8 cellular contexts compared by ENCODE assay signal in the genomic region with DNA sequence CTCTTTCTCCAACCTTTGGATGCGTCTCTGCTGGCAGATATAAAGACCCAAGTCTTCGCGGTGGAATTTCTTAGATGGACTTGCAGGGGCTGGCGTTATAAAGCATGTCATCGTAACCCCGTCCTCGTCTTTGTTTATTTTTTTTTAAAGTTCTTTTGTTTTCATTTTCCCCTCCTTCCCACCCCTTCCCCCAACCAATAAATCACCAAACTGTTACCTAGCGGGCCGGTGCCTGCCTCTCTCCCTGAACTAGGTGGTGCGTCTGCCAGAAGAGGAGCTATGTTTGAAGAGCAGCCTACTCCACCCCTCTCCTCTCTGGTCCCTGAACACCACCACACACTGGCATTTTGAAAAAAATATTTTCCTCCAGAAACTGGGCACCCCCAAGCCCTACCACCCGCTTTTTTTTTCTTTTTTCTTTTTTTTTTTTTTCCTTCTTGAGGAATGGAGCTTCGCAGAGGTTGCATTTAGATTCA. TPM values are rescaled to one million over a fixed set of nuclear protein-coding genes. Genes with fewer than 3 reads are reported as not detected.
A peak's percentile ranks its signal among the peaks of the same experiment; 100 is the strongest.
DNase-seq lines count a peak whose midpoint lies in the region; ATAC-seq, FAIRE-seq and TF ChIP-seq lines count a peak whose summit lies in the region.
"Had no signal": no experiment of that assay in that cellular context is flagged by ENCODE, and none has a peak within 500 bp of the region (broad histone marks: within the 10 kb centered on the region; RNA-seq: fewer than 3 reads in every experiment).

A gene (plus strand): TSS at position 434 of the 476 bp plus-strand sequence. CDS start 228 bp downstream, outside the sequence.

- no peak within 1 kb of the TSS for H3K9ac ChIP-seq in HUES6 (ENCODE audit: low read length)

- no peak for DNase-seq in activated CD8-positive, alpha-beta T cell treated with anti-CD3 and anti-CD28 coated beads for 36 hours
- DNase-seq in spleen (no peak), urothelium cell line (ENCODE audit: low spot score) (no peak), Ammon's horn (ENCODE audit: low spot score) (no peak)

- H3K9me3 ChIP-seq in HUES6 (ENCODE audit: control insufficient read depth, insufficient read depth, low read depth, low read length) (no peaks in the 10 kb centered on the region), spleen (no peaks in the 10 kb centered on the region), gastroesophageal sphincter (no peaks in the 10 kb centered on the region)

- no peak for TF ChIP-seq POLR2A in spleen (IDR thresholded peaks at IDR 0.05)
- no peak for TF ChIP-seq POLR2A in gastroesophageal sphincter (IDR thresholded peaks at IDR 0.05)

- no peak within 1 kb of the TSS for H3K27ac Mint-ChIP-seq in activated CD8-positive, alpha-beta T cell treated with anti-CD3 and anti-CD28 coated beads for 36 hours
- H3K27ac Mint-ChIP-seq: activated naive CD4-positive, alpha-beta T cell treated with anti-CD3 and anti-CD28 coated beads, Interleukin-2, amount 50 U/mL, for 24 hours had no signal

- no peak for ATAC-seq in activated CD8-positive, alpha-beta T cell treated with anti-CD3 and anti-CD28 coated beads for 36 hours
- no peak for ATAC-seq in gastroesophageal sphincter

- CTCF ChIA-PET in activated CD8-positive, alpha-beta T cell treated with anti-CD3 and anti-CD28 coated beads for 36 hours (lab: Charles Lee), result no interaction called here

- no peaks in the 10 kb centered on the region for H3K36me3 Mint-ChIP-seq in activated CD8-positive, alpha-beta T cell treated with anti-CD3 and anti-CD28 coated beads for 36 hours (ENCODE audit: low read depth)
- H3K36me3 Mint-ChIP-seq: activated naive CD4-positive, alpha-beta T cell treated with anti-CD3 and anti-CD28 coated beads, Interleukin-2, amount 50 U/mL, for 24 hours had no signal

- intact Hi-C loops in activated CD8-positive, alpha-beta T cell treated with anti-CD3 and anti-CD28 coated beads for 36 hours (cut with micrococcal nuclease), result no loop called here
- intact Hi-C loops in spleen (cut with DNase I; ENCODE audit: low total_unique reads), result loop anchor here (10.0 kb wide), 1 partner anchor 592 kb away; no protein-coding TSS in a partner anchor

- FAIRE-seq in urothelium cell line (lab: Jason Lieb, UNC), result no peak

- TF ChIP-seq EP300 in gastroesophageal sphincter (IDR thresholded peaks at IDR 0.05), result no peak

- H3K4me1 ChIP-seq in HUES6 (ENCODE audit: control insufficient read depth, insufficient read depth, low read length) (peaks cover 10% of the 10 kb centered on the region), spleen (peaks cover 0 to 43% (median 19%) of the 10 kb centered on the region in 6 donors), gastroesophageal sphincter (peaks cover 0 to 47% (median 11%) of the 10 kb centered on the region in 3 donors)

- peaks cover 65% of the 10 kb centered on the region for H3K27me3 Mint-ChIP-seq in activated CD8-positive, alpha-beta T cell treated with anti-CD3 and anti-CD28 coated beads for 36 hours

- peak within 1 kb of the TSS; percentile 53 for H3K4me3 ChIP-seq in HUES6 (ENCODE audit: low read depth, low read length)
- H3K4me3 ChIP-seq in iPS-11a (ENCODE audit: low read depth, low read length), result peak within 1 kb of the TSS; percentile 25
- peak within 1 kb of the TSS in 7 of 8 donors; percentile 22 to 63 (median 29) for H3K4me3 ChIP-seq in spleen
- H3K4me3 ChIP-seq in gastroesophageal sphincter, result peak within 1 kb of the TSS in 1 of 2 donors; percentile 50

- H3K36me3 ChIP-seq in HUES6 (ENCODE audit: control insufficient read depth, insufficient read depth, low read length), result no peaks in the 10 kb centered on the region
- no peaks in the 10 kb centered on the region for H3K36me3 ChIP-seq in spleen
- no peaks in the 10 kb centered on the region for H3K36me3 ChIP-seq in gastroesophageal sphincter

- 2 to 4% (median 4%) methylated on average over 12 of the region's 12 CpGs for WGBS in spleen, 5 donors
- 0 to 1% methylated on average over 9 to 12 of the region's 12 CpGs for WGBS in gastroesophageal sphincter (ENCODE audit: low coverage in 1 of 2), 2 donors

- H3K27me3 ChIP-seq in HUES6 (ENCODE audit: control insufficient read depth, insufficient read depth, low read length) (peaks cover 85% of the 10 kb centered on the region), spleen (replicated peaks in 1 of 7) (peaks cover 0 to 97% (median 50%) of the 10 kb centered on the region in 7 donors), gastroesophageal sphincter (peaks cover 66% of the 10 kb centered on the region)

- POLR2A ChIA-PET in activated CD8-positive, alpha-beta T cell treated with anti-CD3 and anti-CD28 coated beads for 36 hours (lab: Charles Lee), result no interaction called here

- no peak within 1 kb of the TSS for H3K27ac ChIP-seq in HUES6 (ENCODE audit: low read depth, low read length)
- peak within 1 kb of the TSS in 3 of 8 donors; percentile 7 to 72 (median 66) for H3K27ac ChIP-seq in spleen
- H3K27ac ChIP-seq in gastroesophageal sphincter, result no peak within 1 kb of the TSS

- H3K4me1 Mint-ChIP-seq in activated CD8-positive, alpha-beta T cell treated with anti-CD3 and anti-CD28 coated beads for 36 hours (ENCODE audit: low read depth), result peaks cover 15% of the 10 kb centered on the region

- no peak for TF ChIP-seq CTCF in activated CD8-positive, alpha-beta T cell treated with anti-CD3 and anti-CD28 coated beads for 36 hours (IDR thresholded peaks at IDR 0.05)
- TF ChIP-seq CTCF in spleen (IDR thresholded peaks at IDR 0.05 in 8 of 11, conservative IDR thresholded peaks at IDR 0.05 in 3 of 11) (no peak), gastroesophageal sphincter (IDR thresholded peaks at IDR 0.05) (no peak)

- H3K4me3 Mint-ChIP-seq in activated CD8-positive, alpha-beta T cell treated with anti-CD3 and anti-CD28 coated beads for 36 hours, result peak within 1 kb of the TSS; percentile 38
- H3K4me3 Mint-ChIP-seq: activated naive CD4-positive, alpha-beta T cell treated with anti-CD3 and anti-CD28 coated beads, Interleukin-2, amount 50 U/mL, for 24 hours had no signal

- H3K9me3 Mint-ChIP-seq in activated CD8-positive, alpha-beta T cell treated with anti-CD3 and anti-CD28 coated beads for 36 hours, result no peaks in the 10 kb centered on the region
- H3K9me3 Mint-ChIP-seq: activated naive CD4-positive, alpha-beta T cell treated with anti-CD3 and anti-CD28 coated beads, Interleukin-2, amount 50 U/mL, for 24 hours had no signal

RNA-seq across cellular contexts. Expression of the gene that starts here (rescaled TPM):
- not detected for total RNA-seq in activated CD8-positive, alpha-beta T cell treated with anti-CD3 and anti-CD28 coated beads for 36 hours
- total RNA-seq in spleen (1 to 10 TPM in 5 of 7 donors, under 1 TPM in 2; 0.70 to 6.1 (median 2.0) TPM), gastroesophageal sphincter (under 1 TPM; 0.13 to 0.23 (median 0.16) TPM)
- polyA plus RNA-seq in spleen, result under 1 TPM; 0.02 to 0.09 (median 0.06) TPM
